In the genomic region with DNA sequence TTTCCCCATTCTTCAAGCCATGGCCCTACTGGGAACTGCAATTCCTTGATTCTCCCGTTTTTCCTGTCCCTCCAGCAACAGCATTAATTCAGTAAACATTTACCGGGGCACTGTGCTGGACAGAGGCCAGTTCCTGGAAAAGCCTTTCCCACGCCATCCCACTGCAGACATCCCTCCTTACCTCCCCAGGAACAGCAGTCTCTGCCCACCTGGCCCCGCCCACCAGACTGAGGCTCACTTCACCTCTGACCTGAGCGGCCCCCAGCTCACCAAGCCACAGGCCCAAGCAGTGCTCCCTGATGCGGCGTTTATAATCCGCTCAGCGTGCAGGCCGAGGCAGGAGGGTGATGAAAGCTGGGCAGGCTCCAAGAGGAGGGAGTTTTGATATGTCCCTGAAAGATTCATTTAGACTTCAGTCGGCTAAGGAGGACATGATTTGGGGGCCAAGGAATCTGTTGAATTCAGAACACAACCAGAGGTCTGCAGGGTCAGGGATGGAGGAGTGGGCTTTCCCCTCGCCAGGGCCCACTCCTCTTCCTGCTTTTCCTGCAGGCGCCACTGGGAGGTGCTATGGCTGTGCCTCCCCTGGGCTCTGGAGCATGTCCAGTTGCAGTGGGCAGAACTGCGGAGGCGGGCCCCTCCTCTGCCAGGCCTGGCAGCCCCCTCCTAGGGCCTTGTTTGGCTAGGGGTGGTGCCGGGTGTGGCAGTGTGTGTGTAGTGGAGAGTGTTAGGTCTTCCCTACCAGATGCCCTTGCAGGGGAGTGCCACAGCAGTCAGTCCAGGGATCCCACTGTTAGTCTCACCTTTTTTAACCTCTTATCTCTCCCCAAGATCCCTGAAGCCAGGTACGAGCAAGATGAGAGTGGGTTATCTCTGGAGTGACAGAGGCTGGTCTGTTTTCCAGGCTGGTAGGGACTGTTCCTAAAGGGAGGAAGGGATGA, we compare ENCODE assay signal across 1 cellular context.
TF ChIP-seq lines count a peak whose summit lies in the region.

No MANE protein-coding gene starts in this region.

TF ChIP-seq in endothelial cell of umbilical vein, 7 proteins besides CTCF, POLR2A, EP300 and RAD21:
- TF ChIP-seq JUN (IDR thresholded peaks at IDR 0.05; ENCODE audit: borderline replicate concordance, insufficient read depth, insufficient read length, low read depth) (no peak), GATA2 (IDR thresholded peaks at IDR 0.05; ENCODE audit: insufficient read depth, insufficient read length, low read depth, low read length) (no peak), POLR2AphosphoS5 (IDR thresholded peaks at IDR 0.05; ENCODE audit: insufficient read depth, low read depth, low read length) (no peak), MYC (IDR thresholded peaks at IDR 0.05; ENCODE audit: low read depth, low read length) (no peak), EZH2 (IDR thresholded peaks at IDR 0.05; ENCODE audit: borderline replicate concordance, low read depth, low read length, severe bottlenecking) (no peak), FOS (IDR thresholded peaks at IDR 0.05; ENCODE audit: borderline replicate concordance, insufficient read depth, low read length) (no peak)
- TF ChIP-seq, protein P1, sequence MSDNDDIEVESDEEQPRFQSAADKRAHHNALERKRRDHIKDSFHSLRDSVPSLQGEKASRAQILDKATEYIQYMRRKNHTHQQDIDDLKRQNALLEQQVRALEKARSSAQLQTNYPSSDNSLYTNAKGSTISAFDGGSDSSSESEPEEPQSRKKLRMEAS (IDR thresholded peaks at IDR 0.05; ENCODE audit: insufficient read depth, insufficient read length): no peak
